Comparison of ENCODE assay signal across 16 cellular contexts in genomic region chr7:150381096-150381495, GRCh38. TPM values are rescaled to one million over a fixed set of nuclear protein-coding genes. Genes with fewer than 3 reads are reported as not detected.
DNase-seq lines count a peak whose midpoint lies in the region; ATAC-seq, FAIRE-seq and TF ChIP-seq lines count a peak whose summit lies in the region.
"Had no signal": no experiment of that assay in that cellular context is flagged by ENCODE, and none has a peak within 500 bp of the region (broad histone marks: within the 10 kb centered on the region; RNA-seq: fewer than 3 reads in every experiment).

No MANE protein-coding gene starts in this region.

- H3K4me3 ChIP-seq in HepG2 (replicated peaks in 1 of 3; ENCODE audit: insufficient read depth in 1 of 3, low read depth in 2 of 3, low read length in 3 of 3) (no peak overlapping the region), right lobe of liver (no peak overlapping the region), SJCRH30 (no peak overlapping the region)
- H3K4me3 ChIP-seq: GM23248, tibial nerve had no signal

- H3K4me1 Mint-ChIP-seq in activated T-helper 1 cell treated with anti-CD3 and anti-CD28 coated beads, Interleukin-12 subunit alpha, Interleukin-12 subunit beta, Interleukin-2, Interleukin-4 antibody, amounts not matched to agents 30 ng/mL and 10 ng/mL and 1 ng/mL, durations not matched to agents 14 hours and 24 hours and 36 hours (ENCODE audit: low read depth): peaks cover 49% of the 10 kb centered on the region
- peaks cover 37 to 64% (median 44%) of the 10 kb centered on the region in 3 donors for H3K4me1 Mint-ChIP-seq in naive B cell

- no peak overlapping the region for H3K9ac ChIP-seq in HepG2 (ENCODE audit: insufficient read depth, low read depth, low read length)
- H3K9ac ChIP-seq: GM23248 had no signal

- H3K27me3 ChIP-seq in HepG2 (ENCODE audit: control insufficient read depth in 1 of 2, insufficient read depth in 2 of 2, low read length in 2 of 2): no peaks in the 10 kb centered on the region
- H3K27me3 ChIP-seq in right lobe of liver: no peaks in the 10 kb centered on the region
- no peaks in the 10 kb centered on the region for H3K27me3 ChIP-seq in SJCRH30
- H3K27me3 ChIP-seq: tibial nerve had no signal

- no peak for ATAC-seq in HepG2
- ATAC-seq in right lobe of liver: no peak
- no peak for ATAC-seq in naive B cell (ENCODE audit: low read depth in 2 of 2)
- no peak for ATAC-seq in HG02798 (IDR thresholded peaks at IDR 0.05; ENCODE audit: poor library complexity, unreplicated experiment)
- no peak for ATAC-seq in HG02938 (IDR thresholded peaks at IDR 0.05; ENCODE audit: unreplicated experiment)
- ATAC-seq: activated CD8-positive, alpha-beta T cell treated with anti-CD3 and anti-CD28 coated beads for 36 hours; left ventricle myocardium superior; PC-3 had no signal

- no peak overlapping the region for H3K27ac Mint-ChIP-seq in activated T-helper 1 cell treated with anti-CD3 and anti-CD28 coated beads, Interleukin-12 subunit alpha, Interleukin-12 subunit beta, Interleukin-2, Interleukin-4 antibody, amounts not matched to agents 30 ng/mL and 10 ng/mL and 1 ng/mL, durations not matched to agents 14 hours and 24 hours and 36 hours
- peak overlapping the region in 2 of 6 donors; percentile 42 to 97 for H3K27ac Mint-ChIP-seq in naive B cell
- H3K27ac Mint-ChIP-seq: activated CD8-positive, alpha-beta T cell treated with anti-CD3 and anti-CD28 coated beads for 36 hours had no signal

- intact Hi-C loops in HepG2 (cut with micrococcal nuclease; ENCODE audit: unreplicated experiment) (no loop called here), right lobe of liver (cut with DNase I) (no loop called here)
- intact Hi-C loops in activated T-helper 1 cell treated with anti-CD3 and anti-CD28 coated beads, Interleukin-12 subunit alpha, Interleukin-12 subunit beta, Interleukin-2, Interleukin-4 antibody, amounts not matched to agents 30 ng/mL and 10 ng/mL and 1 ng/mL, durations not matched to agents 14 hours and 24 hours and 36 hours (cut with micrococcal nuclease): no loop called here

- DNase-seq in HepG2 (ENCODE audit: low spot score) (no peak), right lobe of liver (no peak), naive B cell (no peak), D721Med (ENCODE audit: insufficient read length, low spot score) (no peak), SJCRH30 (no peak)
- no peak for DNase-seq in activated T-helper 1 cell treated with anti-CD3 and anti-CD28 coated beads, Interleukin-12 subunit alpha, Interleukin-12 subunit beta, Interleukin-2, Interleukin-4 antibody, amounts not matched to agents 30 ng/mL and 10 ng/mL and 1 ng/mL, durations not matched to agents 14 hours and 24 hours and 36 hours (ENCODE audit: low spot score)
- DNase-seq: activated CD8-positive, alpha-beta T cell treated with anti-CD3 and anti-CD28 coated beads for 36 hours; activated naive CD4-positive, alpha-beta T cell treated with Interleukin-2 at 50 U/mL for 16 hours; DMS153; GM23248; left ventricle myocardium superior; NCI-H1092; PC-3 had no signal

- H3K27ac ChIP-seq in HepG2 (ENCODE audit: extremely low read length, insufficient read depth, low read length) (no peak overlapping the region), right lobe of liver (no peak overlapping the region), SJCRH30 (no peak overlapping the region)
- H3K27ac ChIP-seq: GM23248 had no signal

- POLR2A ChIA-PET in HepG2 (lab: Yijun Ruan, JAX): interaction anchor here (4.7 kb wide), 1 partner anchor 11 kb away, joined by 107 read pairs; the partner anchor contains the start of gene REPIN1

- H3K4me2 ChIP-seq in HepG2 (ENCODE audit: low read depth, low read length): peak overlapping the region; percentile 90

- H3K36me3 Mint-ChIP-seq in activated T-helper 1 cell treated with anti-CD3 and anti-CD28 coated beads, Interleukin-12 subunit alpha, Interleukin-12 subunit beta, Interleukin-2, Interleukin-4 antibody, amounts not matched to agents 30 ng/mL and 10 ng/mL and 1 ng/mL, durations not matched to agents 14 hours and 24 hours and 36 hours (ENCODE audit: low read depth): peaks cover 3% of the 10 kb centered on the region
- H3K36me3 Mint-ChIP-seq in naive B cell: no peaks in the 10 kb centered on the region

- TF ChIP-seq EP300 in HepG2 (IDR thresholded peaks at IDR 0.05; ENCODE audit: low read depth in 2 of 2, low read length in 2 of 2): no peak
- no peak for TF ChIP-seq EP300 in HepG2 (CRISPR knock-in tag; IDR thresholded peaks at IDR 0.05; ENCODE audit: borderline replicate concordance)

- H4K20me1 ChIP-seq in HepG2 (ENCODE audit: insufficient read depth, low read length): peaks cover 3% of the 10 kb centered on the region; the same call in 1 of the 2 replicates

- in situ Hi-C loops in HepG2 (cut with HindIII; ENCODE audit: extremely low pct_ligation_motif_present, low pct_unique_long_range_greater_than_20kb): no loop called here

- peaks cover 86% of the 10 kb centered on the region for H3K4me1 ChIP-seq in HepG2 (ENCODE audit: insufficient read depth, low read length)
- peaks cover 0 to 55% (median 20%) of the 10 kb centered on the region in 4 donors for H3K4me1 ChIP-seq in right lobe of liver
- peaks cover 51% of the 10 kb centered on the region for H3K4me1 ChIP-seq in SJCRH30

- TF ChIP-seq RAD21 in HepG2 (CRISPR knock-in tag; IDR thresholded peaks at IDR 0.05): no peak

- H2AFZ ChIP-seq in HepG2 (ENCODE audit: low read length): no peak overlapping the region
- H2AFZ ChIP-seq: GM23248 had no signal

- no peaks in the 10 kb centered on the region for H3K27me3 Mint-ChIP-seq in activated T-helper 1 cell treated with anti-CD3 and anti-CD28 coated beads, Interleukin-12 subunit alpha, Interleukin-12 subunit beta, Interleukin-2, Interleukin-4 antibody, amounts not matched to agents 30 ng/mL and 10 ng/mL and 1 ng/mL, durations not matched to agents 14 hours and 24 hours and 36 hours (ENCODE audit: insufficient read depth)
- no peaks in the 10 kb centered on the region for H3K27me3 Mint-ChIP-seq in naive B cell
- H3K27me3 Mint-ChIP-seq: activated CD8-positive, alpha-beta T cell treated with anti-CD3 and anti-CD28 coated beads for 36 hours had no signal

- CTCF ChIA-PET in HepG2 (lab: Yijun Ruan, JAX; ENCODE audit: low intra/inter-chr PET ratio, low total read pairs): no interaction called here

- no peak for TF ChIP-seq CTCF in HepG2 (CRISPR knock-in tag; IDR thresholded peaks at IDR 0.05)
- TF ChIP-seq CTCF in right lobe of liver (IDR thresholded peaks at IDR 0.05): no peak
- TF ChIP-seq CTCF in D721Med (IDR thresholded peaks at IDR 0.05; ENCODE audit: insufficient read depth, missing control alignments): no peak

- peaks cover 47% of the 10 kb centered on the region for H3K79me2 ChIP-seq in HepG2 (ENCODE audit: insufficient read depth, low read length)

- no peaks in the 10 kb centered on the region for H3K36me3 ChIP-seq in HepG2 (replicated peaks in 1 of 2; ENCODE audit: control insufficient read depth in 1 of 2, insufficient read depth in 2 of 2, low read length in 2 of 2)
- no peaks in the 10 kb centered on the region for H3K36me3 ChIP-seq in right lobe of liver
- H3K36me3 ChIP-seq in SJCRH30: no peaks in the 10 kb centered on the region
- H3K36me3 ChIP-seq: tibial nerve had no signal

- FAIRE-seq in HepG2 (lab: Jason Lieb, UNC) (no peak), D721Med (lab: Jason Lieb, UNC) (no peak)

- H3K9me3 ChIP-seq in HepG2 (ENCODE audit: low read length) (no peaks in the 10 kb centered on the region), right lobe of liver (no peaks in the 10 kb centered on the region), SJCRH30 (replicated peaks) (no peaks in the 10 kb centered on the region)
- H3K9me3 ChIP-seq: tibial nerve had no signal

- WGBS in HepG2 (ENCODE audit: low lambda C conversion rate): 92% methylated on average over 9 of the region's 9 CpGs
- 92% methylated on average over 9 of the region's 9 CpGs for whole genome bisulfite sequencing in right lobe of liver (ENCODE audit: insufficient coverage, low coverage, low lambda C conversion rate, missing lambda C conversion rate)

- TF ChIP-seq POLR2A in HepG2 (IDR thresholded peaks at IDR 0.05; ENCODE audit: insufficient read depth in 1 of 2, low read depth in 2 of 2, low read length in 2 of 2) (no peak), right lobe of liver (IDR thresholded peaks at IDR 0.05) (no peak)

- no TSS peak for BruUV-seq in HepG2 (replicated peaks; lab: Mats Ljungman, UMichigan)

- H3K4me3 Mint-ChIP-seq in activated T-helper 1 cell treated with anti-CD3 and anti-CD28 coated beads, Interleukin-12 subunit alpha, Interleukin-12 subunit beta, Interleukin-2, Interleukin-4 antibody, amounts not matched to agents 30 ng/mL and 10 ng/mL and 1 ng/mL, durations not matched to agents 14 hours and 24 hours and 36 hours: peak overlapping the region; percentile 54
- H3K4me3 Mint-ChIP-seq in naive B cell: peak overlapping the region in 6 of 8 donors; percentile 28 to 90 (median 64)

- H3K9me3 Mint-ChIP-seq in activated T-helper 1 cell treated with anti-CD3 and anti-CD28 coated beads, Interleukin-12 subunit alpha, Interleukin-12 subunit beta, Interleukin-2, Interleukin-4 antibody, amounts not matched to agents 30 ng/mL and 10 ng/mL and 1 ng/mL, durations not matched to agents 14 hours and 24 hours and 36 hours: no peaks in the 10 kb centered on the region
- no peaks in the 10 kb centered on the region for H3K9me3 Mint-ChIP-seq in naive B cell
- H3K9me3 Mint-ChIP-seq: activated CD8-positive, alpha-beta T cell treated with anti-CD3 and anti-CD28 coated beads for 36 hours had no signal

RNA-seq across cellular contexts. Expression of gene ZNF775, which starts 2.0 kb away (rescaled TPM):
- total RNA-seq in HepG2 (2016; rRNA removed; fragmentation: Illumina TruSeq; extraction: Trizol) (3.1 and 4.5 TPM in 2 replicates), right lobe of liver (1 to 10 TPM in 3 of 6 experiments, under 1 TPM in 3; 0.44 to 1.6 (median 0.96) TPM)
- 0.71 TPM in 2 replicates for total RNA-seq in HepG2 (2016; cell fraction: cytosol; rRNA removed; fragmentation: Illumina TruSeq; extraction: Trizol; ENCODE audit: low read depth)
- total RNA-seq in HepG2 (2016; cell fraction: insoluble cytoplasmic fraction; rRNA removed; fragmentation: Illumina TruSeq; extraction: Trizol): 3.6 and 3.8 TPM in 2 replicates
- total RNA-seq in HepG2 (2016; cell fraction: membrane; rRNA removed; fragmentation: Illumina TruSeq; extraction: Trizol): 1.9 and 2.5 TPM in 2 replicates
- 1.8 and 3.2 TPM in 2 replicates for total RNA-seq in HepG2 (2016; cell fraction: nucleus; rRNA removed; fragmentation: Illumina TruSeq; extraction: Trizol)
- polyA plus RNA-seq in HepG2 (2011; rRNA removed) (3.2 and 3.8 TPM in 2 replicates), naive B cell (ENCODE audit: low read depth in 6 of 6) (1 to 10 TPM; 1.4 to 8.9 (median 4.5) TPM)
- 2.6 and 4.5 TPM in 2 replicates for polyA plus RNA-seq in HepG2 (2011; cell fraction: cytosol; rRNA removed)
- 5.8 and 5.9 TPM in 2 replicates for polyA plus RNA-seq in HepG2 (2011; cell fraction: nucleus; rRNA removed)
- 2.1 and 3.1 TPM in 2 replicates for polyA plus RNA-seq in HepG2 (2012)
- polyA plus RNA-seq in HepG2 (2016; cell fraction: cytosol; fragmentation: Illumina TruSeq; extraction: Trizol; ENCODE audit: low read depth): 0.67 and 0.68 TPM in 2 replicates
- polyA plus RNA-seq in HepG2 (2016; cell fraction: insoluble cytoplasmic fraction; fragmentation: Illumina TruSeq; extraction: Trizol; ENCODE audit: low read depth): 3.7 and 4.2 TPM in 2 replicates
- polyA plus RNA-seq in HepG2 (2016; cell fraction: membrane; fragmentation: Illumina TruSeq; extraction: Trizol; ENCODE audit: low read depth): 1.2 and 1.8 TPM in 2 replicates
- 5.2 and 9.1 TPM in 2 replicates for polyA plus RNA-seq in HepG2 (2016; cell fraction: nucleus; fragmentation: Illumina TruSeq; extraction: Trizol; ENCODE audit: insufficient read depth, low read depth)
- polyA minus RNA-seq in HepG2 (2011; rRNA and poly(A)+ RNA removed; ENCODE audit: low replicate concordance): 0.37 and 3.7 TPM in 2 replicates
- polyA minus RNA-seq in HepG2 (2011; cell fraction: cytosol; rRNA and poly(A)+ RNA removed): 2.5 and 3.9 TPM in 2 replicates
- 1.8 and 2.4 TPM in 2 replicates for polyA minus RNA-seq in HepG2 (2011; cell fraction: nucleus; rRNA and poly(A)+ RNA removed)
- total RNA-seq in activated T-helper 1 cell treated with anti-CD3 and anti-CD28 coated beads, Interleukin-12 subunit alpha, Interleukin-12 subunit beta, Interleukin-2, Interleukin-4 antibody, amounts not matched to agents 30 ng/mL and 10 ng/mL and 1 ng/mL, durations not matched to agents 14 hours and 24 hours and 36 hours: 3.9 and 4.5 TPM in 2 replicates
- 8.1 and 9.5 TPM in 2 replicates for total RNA-seq in SJCRH30 (2014; rRNA removed; shearing (Covaris generic))

RNA-seq across cellular contexts. Expression of gene REPIN1, which starts 12.5 kb away (rescaled TPM):
- total RNA-seq in HepG2 (2016; rRNA removed; fragmentation: Illumina TruSeq; extraction: Trizol) (86.4 and 108 TPM in 2 replicates), right lobe of liver (100 to 1,000 TPM in 2 of 6 experiments, 10 to 100 TPM in 4; 56.2 to 133 (median 73.5) TPM)
- 34.3 and 36.1 TPM in 2 replicates for total RNA-seq in HepG2 (2016; cell fraction: cytosol; rRNA removed; fragmentation: Illumina TruSeq; extraction: Trizol; ENCODE audit: low read depth)
- 77.5 and 106 TPM in 2 replicates for total RNA-seq in HepG2 (2016; cell fraction: insoluble cytoplasmic fraction; rRNA removed; fragmentation: Illumina TruSeq; extraction: Trizol)
- 112 and 119 TPM in 2 replicates for total RNA-seq in HepG2 (2016; cell fraction: membrane; rRNA removed; fragmentation: Illumina TruSeq; extraction: Trizol)
- total RNA-seq in HepG2 (2016; cell fraction: nucleus; rRNA removed; fragmentation: Illumina TruSeq; extraction: Trizol): 81.1 and 91.5 TPM in 2 replicates
- polyA plus RNA-seq in HepG2 (2011; rRNA removed) (69.9 and 87.9 TPM in 2 replicates), naive B cell (ENCODE audit: low read depth in 6 of 6) (100 to 1,000 TPM in 1 of 6 donors, 10 to 100 TPM in 5; 46.3 to 115 (median 68.5) TPM)
- 58.9 and 82.1 TPM in 2 replicates for polyA plus RNA-seq in HepG2 (2011; cell fraction: cytosol; rRNA removed)
- polyA plus RNA-seq in HepG2 (2011; cell fraction: nucleus; rRNA removed): 189 and 195 TPM in 2 replicates
- 52.5 and 64.7 TPM in 2 replicates for polyA plus RNA-seq in HepG2 (2012)
- polyA plus RNA-seq in HepG2 (2016; cell fraction: cytosol; fragmentation: Illumina TruSeq; extraction: Trizol; ENCODE audit: low read depth): 22.0 and 24.7 TPM in 2 replicates
- 82.2 and 105 TPM in 2 replicates for polyA plus RNA-seq in HepG2 (2016; cell fraction: insoluble cytoplasmic fraction; fragmentation: Illumina TruSeq; extraction: Trizol; ENCODE audit: low read depth)
- polyA plus RNA-seq in HepG2 (2016; cell fraction: membrane; fragmentation: Illumina TruSeq; extraction: Trizol; ENCODE audit: low read depth): 77.8 and 77.9 TPM in 2 replicates
- polyA plus RNA-seq in HepG2 (2016; cell fraction: nucleus; fragmentation: Illumina TruSeq; extraction: Trizol; ENCODE audit: insufficient read depth, low read depth): 138 and 155 TPM in 2 replicates
- polyA minus RNA-seq in HepG2 (2011; rRNA and poly(A)+ RNA removed; ENCODE audit: low replicate concordance): 81.7 and 98.0 TPM in 2 replicates
- polyA minus RNA-seq in HepG2 (2011; cell fraction: cytosol; rRNA and poly(A)+ RNA removed): 35.3 and 35.6 TPM in 2 replicates
- polyA minus RNA-seq in HepG2 (2011; cell fraction: nucleus; rRNA and poly(A)+ RNA removed): 50.5 and 54.6 TPM in 2 replicates
- 67.2 and 67.4 TPM in 2 replicates for total RNA-seq in activated T-helper 1 cell treated with anti-CD3 and anti-CD28 coated beads, Interleukin-12 subunit alpha, Interleukin-12 subunit beta, Interleukin-2, Interleukin-4 antibody, amounts not matched to agents 30 ng/mL and 10 ng/mL and 1 ng/mL, durations not matched to agents 14 hours and 24 hours and 36 hours
- 174 and 183 TPM in 2 replicates for total RNA-seq in SJCRH30 (2014; rRNA removed; shearing (Covaris generic))

RNA-seq across cellular contexts. Expression of gene RARRES2, which starts 39.7 kb away (rescaled TPM):
- 94.6 and 172 TPM in 2 replicates for total RNA-seq in HepG2 (2016; rRNA removed; fragmentation: Illumina TruSeq; extraction: Trizol)
- 63.6 and 75.7 TPM in 2 replicates for total RNA-seq in HepG2 (2016; cell fraction: cytosol; rRNA removed; fragmentation: Illumina TruSeq; extraction: Trizol; ENCODE audit: low read depth)
- total RNA-seq in HepG2 (2016; cell fraction: insoluble cytoplasmic fraction; rRNA removed; fragmentation: Illumina TruSeq; extraction: Trizol): 93.3 and 178 TPM in 2 replicates
- total RNA-seq in HepG2 (2016; cell fraction: membrane; rRNA removed; fragmentation: Illumina TruSeq; extraction: Trizol): 68.9 and 86.6 TPM in 2 replicates
- total RNA-seq in HepG2 (2016; cell fraction: nucleus; rRNA removed; fragmentation: Illumina TruSeq; extraction: Trizol): 126 and 156 TPM in 2 replicates
- 134 and 157 TPM in 2 replicates for polyA plus RNA-seq in HepG2 (2011; rRNA removed)
- polyA plus RNA-seq in HepG2 (2011; cell fraction: cytosol; rRNA removed): 197 and 233 TPM in 2 replicates
- polyA plus RNA-seq in HepG2 (2011; cell fraction: nucleus; rRNA removed): 164 and 202 TPM in 2 replicates
- polyA plus RNA-seq in HepG2 (2012): 37.9 and 77.4 TPM in 2 replicates
- 96.7 and 115 TPM in 2 replicates for polyA plus RNA-seq in HepG2 (2016; cell fraction: cytosol; fragmentation: Illumina TruSeq; extraction: Trizol; ENCODE audit: low read depth)
- polyA plus RNA-seq in HepG2 (2016; cell fraction: insoluble cytoplasmic fraction; fragmentation: Illumina TruSeq; extraction: Trizol; ENCODE audit: low read depth): 134 and 138 TPM in 2 replicates
- 82.1 and 99.5 TPM in 2 replicates for polyA plus RNA-seq in HepG2 (2016; cell fraction: membrane; fragmentation: Illumina TruSeq; extraction: Trizol; ENCODE audit: low read depth)
- 420 and 455 TPM in 2 replicates for polyA plus RNA-seq in HepG2 (2016; cell fraction: nucleus; fragmentation: Illumina TruSeq; extraction: Trizol; ENCODE audit: insufficient read depth, low read depth)
- polyA minus RNA-seq in HepG2 (2011; rRNA and poly(A)+ RNA removed; ENCODE audit: low replicate concordance): 22.1 TPM in 1 of 2 replicates, not detected in the other
- polyA minus RNA-seq in HepG2 (2011; cell fraction: cytosol; rRNA and poly(A)+ RNA removed): 17.4 and 20.0 TPM in 2 replicates
- 6.1 and 7.3 TPM in 2 replicates for polyA minus RNA-seq in HepG2 (2011; cell fraction: nucleus; rRNA and poly(A)+ RNA removed)
- 100 to 1,000 TPM; 552 to 948 (median 788) TPM for total RNA-seq in right lobe of liver
- not detected in 2 replicates for total RNA-seq in activated T-helper 1 cell treated with anti-CD3 and anti-CD28 coated beads, Interleukin-12 subunit alpha, Interleukin-12 subunit beta, Interleukin-2, Interleukin-4 antibody, amounts not matched to agents 30 ng/mL and 10 ng/mL and 1 ng/mL, durations not matched to agents 14 hours and 24 hours and 36 hours
- not detected for polyA plus RNA-seq in naive B cell (ENCODE audit: low read depth in 6 of 6)
- total RNA-seq in SJCRH30 (2014; rRNA removed; shearing (Covaris generic)): 68.1 and 89.7 TPM in 2 replicates
- total RNA-seq: activated CD8-positive, alpha-beta T cell treated with anti-CD3 and anti-CD28 coated beads for 36 hours; GM23248 had no signal
- polyA plus RNA-seq: GM23248 had no signal

RNA-seq across cellular contexts. Expression of gene ACTR3C, which starts 57.8 kb away (rescaled TPM):
- total RNA-seq in HepG2 (2016; rRNA removed; fragmentation: Illumina TruSeq; extraction: Trizol) (4.1 and 7.5 TPM in 2 replicates), right lobe of liver (10 to 100 TPM; 30.0 to 36.5 (median 32.7) TPM)
- total RNA-seq in HepG2 (2016; cell fraction: cytosol; rRNA removed; fragmentation: Illumina TruSeq; extraction: Trizol; ENCODE audit: low read depth): 7.2 and 7.8 TPM in 2 replicates
- 3.7 and 6.7 TPM in 2 replicates for total RNA-seq in HepG2 (2016; cell fraction: insoluble cytoplasmic fraction; rRNA removed; fragmentation: Illumina TruSeq; extraction: Trizol)
- total RNA-seq in HepG2 (2016; cell fraction: membrane; rRNA removed; fragmentation: Illumina TruSeq; extraction: Trizol): 4.8 and 5.6 TPM in 2 replicates
- 17.1 and 19.7 TPM in 2 replicates for total RNA-seq in HepG2 (2016; cell fraction: nucleus; rRNA removed; fragmentation: Illumina TruSeq; extraction: Trizol)
- polyA plus RNA-seq in HepG2 (2011; rRNA removed) (3.2 and 3.8 TPM in 2 replicates), naive B cell (ENCODE audit: low read depth in 6 of 6) (1 to 10 TPM in 5 of 6 donors, not detected in 1; 1.3 to 7.6 (median 6.2) TPM)
- polyA plus RNA-seq in HepG2 (2011; cell fraction: cytosol; rRNA removed): 2.5 and 2.7 TPM in 2 replicates
- 4.0 and 4.3 TPM in 2 replicates for polyA plus RNA-seq in HepG2 (2011; cell fraction: nucleus; rRNA removed)
- 1.2 and 1.4 TPM in 2 replicates for polyA plus RNA-seq in HepG2 (2012)
- polyA plus RNA-seq in HepG2 (2016; cell fraction: cytosol; fragmentation: Illumina TruSeq; extraction: Trizol; ENCODE audit: low read depth): 0.95 and 2.7 TPM in 2 replicates
- 1.9 and 3.9 TPM in 2 replicates for polyA plus RNA-seq in HepG2 (2016; cell fraction: insoluble cytoplasmic fraction; fragmentation: Illumina TruSeq; extraction: Trizol; ENCODE audit: low read depth)
- polyA plus RNA-seq in HepG2 (2016; cell fraction: membrane; fragmentation: Illumina TruSeq; extraction: Trizol; ENCODE audit: low read depth): 1.4 and 1.6 TPM in 2 replicates
- polyA plus RNA-seq in HepG2 (2016; cell fraction: nucleus; fragmentation: Illumina TruSeq; extraction: Trizol; ENCODE audit: insufficient read depth, low read depth): 4.9 and 8.0 TPM in 2 replicates
- 10.0 and 39.9 TPM in 2 replicates for polyA minus RNA-seq in HepG2 (2011; rRNA and poly(A)+ RNA removed; ENCODE audit: low replicate concordance)
- 2.6 and 3.3 TPM in 2 replicates for polyA minus RNA-seq in HepG2 (2011; cell fraction: cytosol; rRNA and poly(A)+ RNA removed)
- polyA minus RNA-seq in HepG2 (2011; cell fraction: nucleus; rRNA and poly(A)+ RNA removed): 44.3 and 59.4 TPM in 2 replicates
- total RNA-seq in activated T-helper 1 cell treated with anti-CD3 and anti-CD28 coated beads, Interleukin-12 subunit alpha, Interleukin-12 subunit beta, Interleukin-2, Interleukin-4 antibody, amounts not matched to agents 30 ng/mL and 10 ng/mL and 1 ng/mL, durations not matched to agents 14 hours and 24 hours and 36 hours: 8.2 and 9.8 TPM in 2 replicates
- total RNA-seq in SJCRH30 (2014; rRNA removed; shearing (Covaris generic)): 1.7 and 4.6 TPM in 2 replicates
- total RNA-seq: GM23248 had no signal
- polyA plus RNA-seq: GM23248 had no signal

RNA-seq across cellular contexts. Expression of gene LRRC61, which starts 57.9 kb away (rescaled TPM):
- total RNA-seq in HepG2 (2016; rRNA removed; fragmentation: Illumina TruSeq; extraction: Trizol): 34.8 and 38.4 TPM in 2 replicates
- 10.3 and 10.8 TPM in 2 replicates for total RNA-seq in HepG2 (2016; cell fraction: cytosol; rRNA removed; fragmentation: Illumina TruSeq; extraction: Trizol; ENCODE audit: low read depth)
- total RNA-seq in HepG2 (2016; cell fraction: insoluble cytoplasmic fraction; rRNA removed; fragmentation: Illumina TruSeq; extraction: Trizol): 30.5 and 35.2 TPM in 2 replicates
- total RNA-seq in HepG2 (2016; cell fraction: membrane; rRNA removed; fragmentation: Illumina TruSeq; extraction: Trizol): 34.2 and 36.9 TPM in 2 replicates
- 25.0 and 31.2 TPM in 2 replicates for total RNA-seq in HepG2 (2016; cell fraction: nucleus; rRNA removed; fragmentation: Illumina TruSeq; extraction: Trizol)
- 33.0 and 42.2 TPM in 2 replicates for polyA plus RNA-seq in HepG2 (2011; rRNA removed)
- 34.7 and 58.3 TPM in 2 replicates for polyA plus RNA-seq in HepG2 (2011; cell fraction: cytosol; rRNA removed)
- polyA plus RNA-seq in HepG2 (2011; cell fraction: nucleus; rRNA removed): 25.0 and 33.0 TPM in 2 replicates
- 22.2 and 36.3 TPM in 2 replicates for polyA plus RNA-seq in HepG2 (2012)
- polyA plus RNA-seq in HepG2 (2016; cell fraction: cytosol; fragmentation: Illumina TruSeq; extraction: Trizol; ENCODE audit: low read depth): 19.9 and 25.0 TPM in 2 replicates
- polyA plus RNA-seq in HepG2 (2016; cell fraction: insoluble cytoplasmic fraction; fragmentation: Illumina TruSeq; extraction: Trizol; ENCODE audit: low read depth): 36.4 and 46.3 TPM in 2 replicates
- 41.1 and 42.5 TPM in 2 replicates for polyA plus RNA-seq in HepG2 (2016; cell fraction: membrane; fragmentation: Illumina TruSeq; extraction: Trizol; ENCODE audit: low read depth)
- polyA plus RNA-seq in HepG2 (2016; cell fraction: nucleus; fragmentation: Illumina TruSeq; extraction: Trizol; ENCODE audit: insufficient read depth, low read depth): 34.8 and 36.2 TPM in 2 replicates
- 45.8 and 71.1 TPM in 2 replicates for polyA minus RNA-seq in HepG2 (2011; rRNA and poly(A)+ RNA removed; ENCODE audit: low replicate concordance)
- polyA minus RNA-seq in HepG2 (2011; cell fraction: cytosol; rRNA and poly(A)+ RNA removed): 33.7 and 34.5 TPM in 2 replicates
- polyA minus RNA-seq in HepG2 (2011; cell fraction: nucleus; rRNA and poly(A)+ RNA removed): 13.3 and 15.4 TPM in 2 replicates
- total RNA-seq in right lobe of liver: 10 to 100 TPM; 13.0 to 33.0 (median 19.1) TPM
- total RNA-seq in activated T-helper 1 cell treated with anti-CD3 and anti-CD28 coated beads, Interleukin-12 subunit alpha, Interleukin-12 subunit beta, Interleukin-2, Interleukin-4 antibody, amounts not matched to agents 30 ng/mL and 10 ng/mL and 1 ng/mL, durations not matched to agents 14 hours and 24 hours and 36 hours: 24.9 and 26.1 TPM in 2 replicates
- 10 to 100 TPM; 15.2 to 28.6 (median 25.4) TPM for polyA plus RNA-seq in naive B cell (ENCODE audit: low read depth in 6 of 6)
- total RNA-seq in SJCRH30 (2014; rRNA removed; shearing (Covaris generic)): not detected in 2 replicates
- total RNA-seq: GM23248 had no signal
- polyA plus RNA-seq: GM23248 had no signal

Comparison
In these comparisons a context has a peak if more than half of its experiments do, and no peak if none do; other contexts are left out.
1. RNA of gene RARRES2, which starts 39.7 kb away (total RNA-seq): 552 to 948 TPM in right lobe of liver, 63.6 to 178 TPM in HepG2 and 68.1 to 89.7 TPM in SJCRH30; not detected in activated T-helper 1 cell treated with anti-CD3 and anti-CD28 coated beads, Interleukin-12 subunit alpha, Interleukin-12 subunit beta, Interleukin-2, Interleukin-4 antibody, amounts not matched to agents 30 ng/mL and 10 ng/mL and 1 ng/mL, durations not matched to agents 14 hours and 24 hours and 36 hours; every median in the first group is over 10 times any median in the second.